ENCODE assay signal across 8 cellular contexts in the genomic region with DNA sequence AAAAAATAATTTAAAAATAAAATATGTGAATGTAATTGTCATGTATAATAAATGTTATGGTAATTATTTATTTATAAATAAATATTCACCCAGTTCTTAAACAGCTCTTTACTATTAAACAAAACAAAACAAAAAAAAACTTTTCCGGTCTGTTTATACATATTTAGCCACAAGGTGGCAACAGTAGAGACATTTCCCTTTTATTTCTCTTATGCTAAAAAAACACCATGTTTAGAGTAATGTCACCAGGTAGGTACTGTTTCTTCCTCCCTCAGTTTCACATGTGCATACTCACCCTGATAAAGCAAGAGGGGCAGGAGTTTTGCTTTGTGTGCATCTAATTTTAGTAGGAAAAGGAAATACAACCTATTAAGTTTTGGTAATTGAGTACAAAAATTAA.
A peak's percentile ranks its signal among the peaks of the same experiment; 100 is the strongest.
DNase-seq lines count a peak whose midpoint lies in the region; ATAC-seq, FAIRE-seq and TF ChIP-seq lines count a peak whose summit lies in the region.

No MANE protein-coding gene starts in this region.

- H3K27ac ChIP-seq in RWPE2 (ENCODE audit: poor library complexity, severe bottlenecking) (no peak overlapping the region), kidney (ENCODE audit: low read depth in 2 of 2, low read length in 2 of 2) (no peak overlapping the region)

- peak; percentile 98 for FAIRE-seq in kidney (lab: Jason Lieb, UNC)

- peak; percentile 52 for DNase-seq in DMS53 treated with DMSO at 0.1 percent for 48 hours (lab: John Stamatoyannopoulos, UW; ENCODE audit: unreplicated experiment)
- DNase-seq in HCEC 1CT, result peak; percentile 22
- no peak for DNase-seq in RWPE2 (ENCODE audit: low spot score)
- DNase-seq in kidney, result no peak
- no peak for DNase-seq in activated CD4-positive, alpha-beta T cell treated with anti-CD3 and anti-CD28 coated beads, Interleukin-2, amount 50 U/mL, for 4 hours
- DNase-seq in HPDE6-E6E7 (ENCODE audit: extremely low spot score), result no peak
- DNase-seq in posterior vena cava (ENCODE audit: low spot score), result no peak

- H3K9me3 ChIP-seq in RWPE2 (ENCODE audit: severe bottlenecking) (no peaks in the 10 kb centered on the region), kidney (ENCODE audit: control insufficient read depth in 1 of 2, low read length in 2 of 2) (no peaks in the 10 kb centered on the region)

- H3K4me3 ChIP-seq in RWPE2 (ENCODE audit: severe bottlenecking), result no peak overlapping the region
- H3K4me3 ChIP-seq in kidney (ENCODE audit: low read length in 2 of 2), result no peak overlapping the region

- intact Hi-C loops in kidney (cut with DNase I), result no loop called here
- intact Hi-C loops in posterior vena cava (cut with DNase I), result no loop called here

- H3K4me1 ChIP-seq in RWPE2 (ENCODE audit: insufficient read depth, poor library complexity, severe bottlenecking) (no peaks in the 10 kb centered on the region), kidney (ENCODE audit: control insufficient read depth in 1 of 2, insufficient read depth in 1 of 2, low read depth in 1 of 2, low read length in 2 of 2) (no peaks in the 10 kb centered on the region)

- ATAC-seq in RWPE2 (ENCODE audit: low read depth), result no peak
- ATAC-seq in GM18520 (IDR thresholded peaks at IDR 0.05; ENCODE audit: unreplicated experiment), result no peak

- H3K36me3 ChIP-seq in RWPE2 (ENCODE audit: low read depth) (no peaks in the 10 kb centered on the region), kidney (ENCODE audit: control insufficient read depth in 1 of 2, insufficient read depth in 2 of 2, low read length in 2 of 2) (no peaks in the 10 kb centered on the region)

- H3K9ac ChIP-seq in kidney (ENCODE audit: low read length in 2 of 2), result no peak overlapping the region

- TF ChIP-seq CTCF in RWPE2 (IDR thresholded peaks at IDR 0.05; ENCODE audit: poor library complexity, severe bottlenecking) (peak; percentile 71), kidney (IDR thresholded peaks at IDR 0.05; ENCODE audit: borderline replicate concordance, extremely low read depth, insufficient read depth) (no peak)

- no peaks in the 10 kb centered on the region for H3K27me3 ChIP-seq in RWPE2 (ENCODE audit: insufficient read depth, poor library complexity, severe bottlenecking)

Comparison
In these comparisons a context has a peak if more than half of its experiments do, and no peak if none do; other contexts are left out.
1. DNase-seq: peak in DMS53 treated with DMSO at 0.1 percent for 48 hours (single experiment) and HCEC 1CT (single experiment); none in RWPE2 (single experiment), kidney (single experiment), activated CD4-positive, alpha-beta T cell treated with anti-CD3 and anti-CD28 coated beads, Interleukin-2, amount 50 U/mL, for 4 hours (0 of 2), HPDE6-E6E7 (single experiment) and posterior vena cava (single experiment).